In the genomic region with DNA sequence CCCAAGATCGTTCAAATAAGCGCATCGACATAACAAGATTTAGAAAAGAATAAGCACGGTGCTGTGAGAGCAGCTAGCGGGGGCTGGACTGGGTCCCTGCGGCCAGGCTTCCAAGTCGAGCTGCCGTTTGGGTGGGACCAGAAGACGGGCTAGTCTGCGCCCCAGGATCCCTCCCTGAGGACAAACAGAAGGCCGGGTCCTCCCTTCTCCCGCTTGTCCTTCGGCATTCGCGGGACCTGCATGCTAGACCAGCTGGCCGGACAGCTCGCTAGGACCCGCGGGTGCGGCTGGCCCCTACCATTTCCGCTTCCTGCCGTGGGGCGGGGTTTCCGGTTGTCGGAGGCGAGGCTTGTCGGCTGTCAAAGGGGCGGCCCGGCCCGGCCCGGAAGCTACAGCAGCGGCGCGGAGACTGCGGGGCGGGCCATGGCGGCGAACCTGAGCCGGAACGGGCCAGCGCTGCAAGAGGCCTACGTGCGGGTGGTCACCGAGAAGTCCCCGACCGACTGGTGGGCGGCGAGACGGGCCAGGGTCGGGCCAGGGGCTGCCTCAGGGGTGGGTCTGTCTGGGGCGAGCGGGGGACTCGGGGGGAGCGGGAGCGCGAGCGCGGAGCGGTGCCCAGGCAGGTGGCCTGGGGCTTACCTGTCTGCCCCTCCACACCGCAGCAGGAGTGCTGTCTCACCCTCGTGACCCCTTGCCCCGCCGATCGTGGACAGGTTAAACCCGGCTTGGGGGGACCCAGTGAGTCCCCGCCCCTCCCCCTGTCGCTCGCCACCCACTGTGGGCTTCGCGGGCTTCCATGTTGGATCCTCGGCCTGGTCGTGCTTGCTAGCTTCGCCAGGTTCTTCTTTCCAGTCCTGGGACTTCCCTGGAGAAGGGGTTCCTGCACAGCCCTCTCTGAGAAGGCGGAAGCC, we compare ENCODE assay signal across 8 cellular contexts. TPM values are rescaled to one million over a fixed set of nuclear protein-coding genes. Genes with fewer than 3 reads are reported as not detected.
A peak's percentile ranks its signal among the peaks of the same experiment; 100 is the strongest.
DNase-seq lines count a peak whose midpoint lies in the region; ATAC-seq and TF ChIP-seq lines count a peak whose summit lies in the region.

A gene (plus strand): TSS at position 388 of the 911 bp plus-strand sequence. CDS start 36 bp downstream, at position 424.

- H3K56ac ChIP-seq in IMR-90 (ENCODE audit: extremely low read depth, insufficient read depth, low read length) = peak within 1 kb of the TSS; percentile 91

- H4K91ac ChIP-seq in IMR-90 (ENCODE audit: insufficient read depth, low read depth, low read length) = peak within 1 kb of the TSS; percentile 81

- DNase-seq in DMS114 treated with DMSO at 0.1 percent for 48 hours (lab: John Stamatoyannopoulos, UW; ENCODE audit: unreplicated experiment) = peak; percentile 92
- DNase-seq in IMR-90 = peak; percentile 78
- peak; percentile 64 for DNase-seq in Panc1 (ENCODE audit: low read depth, low spot score)
- DNase-seq in activated T-helper 1 cell treated with Interleukin-2 at 50 U/mL for 16 hours (ENCODE audit: low read depth) = peak; percentile 89
- DNase-seq in esophagus squamous epithelium (lab: John Stamatoyannopoulos, UW) = peak; percentile 74
- DNase-seq in naive B cell = peak; percentile 90
- DNase-seq in stimulated activated effector memory CD8-positive, alpha-beta T cell treated with anti-CD3 and anti-CD28 coated beads, Interleukin-12 subunit alpha, Interleukin-12 subunit beta, amount 100 ng/mL, for 72 hours (ENCODE audit: low spot score in 2 of 2) = peak; percentile 87 to 96

- H2AFZ ChIP-seq in IMR-90 (replicated peaks; ENCODE audit: low read length, poor library complexity) = peak within 1 kb of the TSS; percentile 98

- peaks cover 24 to 51% of the 10 kb centered on the region in 2 experiments for H3K79me1 ChIP-seq in IMR-90 (ENCODE audit: low read depth in 1 of 2, low read length in 2 of 2)

- peak within 1 kb of the TSS; percentile 79 for H3K4me3 ChIP-seq in IMR-90 (ENCODE audit: insufficient read depth, low read depth, low read length)
- peak within 1 kb of the TSS; percentile 89 to 99 for H3K4me3 ChIP-seq in Panc1 (ENCODE audit: low read depth in 2 of 2, low read length in 2 of 2)
- H3K4me3 ChIP-seq in esophagus squamous epithelium = peak within 1 kb of the TSS; percentile 78 to 94 (median 85)

- WGBS in IMR-90 (ENCODE audit: extremely low coverage in 2 of 2, insufficient read length in 1 of 2), 2 experiments = 0% methylated on average over 38 of the region's 74 CpGs; no CpG with 5 or more reads in 1 of the 2 experiments
- WGBS in esophagus squamous epithelium, 2 donors = 0 to 1% methylated on average over 10 to 13 of the region's 74 CpGs

- POLR2A ChIA-PET in IMR-90 (lab: Charles Lee; ENCODE audit: unreplicated experiment) = no interaction called here
- POLR2A ChIA-PET in Panc1 (lab: Charles Lee) = interaction anchor here (0.6 kb wide), 1 partner anchor 1168 kb away, joined by 3 read pairs; no protein-coding TSS in a partner anchor

- H3K4me2 ChIP-seq in IMR-90 (ENCODE audit: low read depth, low read length) = peak within 1 kb of the TSS; percentile 96

- H2AK5ac ChIP-seq in IMR-90 (ENCODE audit: low read depth, low read length) = peak within 1 kb of the TSS; percentile 90

- H3K4ac ChIP-seq in IMR-90 (ENCODE audit: low read depth, low read length) = peak within 1 kb of the TSS; percentile 95

- peak; percentile 55 for ATAC-seq in GM21526 (IDR thresholded peaks at IDR 0.05; ENCODE audit: low FRiP score, unreplicated experiment)
- ATAC-seq in IMR-90 (ENCODE audit: low read depth) = peak; percentile 92
- ATAC-seq in Panc1 = peak; percentile 97
- peak; percentile 46 to 50 for ATAC-seq in naive B cell (ENCODE audit: low read depth in 2 of 2)
- peak; percentile 81 for ATAC-seq in stimulated activated effector memory CD8-positive, alpha-beta T cell treated with anti-CD3 and anti-CD28 coated beads, Interleukin-12 subunit alpha, Interleukin-12 subunit beta, amount 100 ng/mL, for 72 hours

- peak within 1 kb of the TSS; percentile 88 for H3K23ac ChIP-seq in IMR-90 (ENCODE audit: low read depth, low read length)

- H4K20me1 ChIP-seq in IMR-90 (ENCODE audit: insufficient read depth, low read length) = peaks cover 32% of the 10 kb centered on the region

- H2BK20ac ChIP-seq in IMR-90 (ENCODE audit: low read depth, low read length) = peak within 1 kb of the TSS; percentile 11; the same call in 1 of the 2 replicates

- dilution Hi-C loops in IMR-90 (cut with HindIII; ENCODE audit: low sequenced_read_pairs, unreplicated experiment) = no loop called here

- peak within 1 kb of the TSS; percentile 96 for H3K14ac ChIP-seq in IMR-90 (replicated peaks; ENCODE audit: low read depth, low read length)

- peaks cover 20% of the 10 kb centered on the region for H3K9me1 ChIP-seq in IMR-90 (ENCODE audit: insufficient read depth, low read length)

- peak within 1 kb of the TSS; percentile 98 for H3K9ac ChIP-seq in IMR-90 (ENCODE audit: low read depth, low read length)

- peak within 1 kb of the TSS; percentile 92 for H4K5ac ChIP-seq in IMR-90 (ENCODE audit: low read depth, low read length)

- no peak; the same call in 1 of the 2 replicates for TF ChIP-seq POLR2A in IMR-90 (IDR thresholded peaks at IDR 0.05; ENCODE audit: low read depth, low read length)
- peak in 3 of 4 donors; percentile 75 to 90 (median 87) for TF ChIP-seq POLR2A in esophagus squamous epithelium (IDR thresholded peaks at IDR 0.05)

- no peaks in the 10 kb centered on the region for H3K9me3 Mint-ChIP-seq in naive B cell
- no peaks in the 10 kb centered on the region for H3K9me3 Mint-ChIP-seq in stimulated activated effector memory CD8-positive, alpha-beta T cell treated with anti-CD3 and anti-CD28 coated beads, Interleukin-12 subunit alpha, Interleukin-12 subunit beta, amount 100 ng/mL, for 72 hours

- H3K27me3 ChIP-seq in IMR-90 (ENCODE audit: control insufficient read depth, insufficient read depth, low read length) = no peaks in the 10 kb centered on the region
- H3K27me3 ChIP-seq in Panc1 (ENCODE audit: control insufficient read depth, insufficient read depth, low read length) = no peaks in the 10 kb centered on the region
- no peaks in the 10 kb centered on the region for H3K27me3 ChIP-seq in esophagus squamous epithelium

- H2BK5ac ChIP-seq in IMR-90 (ENCODE audit: low read depth, low read length, poor library complexity, severe bottlenecking) = peak within 1 kb of the TSS; percentile 88

- peaks cover 9% of the 10 kb centered on the region in 2 donors for H3K36me3 Mint-ChIP-seq in naive B cell
- H3K36me3 Mint-ChIP-seq in stimulated activated effector memory CD8-positive, alpha-beta T cell treated with anti-CD3 and anti-CD28 coated beads, Interleukin-12 subunit alpha, Interleukin-12 subunit beta, amount 100 ng/mL, for 72 hours = peaks cover 44% of the 10 kb centered on the region

- no peaks in the 10 kb centered on the region for H3K9me3 ChIP-seq in IMR-90 (ENCODE audit: control insufficient read depth, insufficient read depth, low read length)
- H3K9me3 ChIP-seq in Panc1 (ENCODE audit: control insufficient read depth, insufficient read depth, low read depth, low read length) = no peaks in the 10 kb centered on the region
- H3K9me3 ChIP-seq in esophagus squamous epithelium = no peaks in the 10 kb centered on the region

- no peaks in the 10 kb centered on the region for H3K27me3 Mint-ChIP-seq in naive B cell

- no peak for TF ChIP-seq CTCF in IMR-90 (conservative IDR thresholded peaks at IDR 0.05; ENCODE audit: low read depth, low read length)
- no peak for TF ChIP-seq CTCF in Panc1 (IDR thresholded peaks at IDR 0.05)
- no peak for TF ChIP-seq CTCF in esophagus squamous epithelium (IDR thresholded peaks at IDR 0.05)

- intact Hi-C loops in IMR-90 (cut with micrococcal nuclease) (no loop called here), Panc1 (cut with micrococcal nuclease; ENCODE audit: unreplicated experiment) (no loop called here), esophagus squamous epithelium (cut with DNase I) (no loop called here)

- peak within 1 kb of the TSS; percentile 47; the same call in 1 of the 2 replicates for H3K18ac ChIP-seq in IMR-90 (ENCODE audit: low read depth, low read length)

- no peak for TF ChIP-seq RAD21 in IMR-90 (IDR thresholded peaks at IDR 0.05; ENCODE audit: low read length)

- H3K36me3 ChIP-seq in IMR-90 (ENCODE audit: control insufficient read depth, insufficient read depth, low read length) (peaks cover 10% of the 10 kb centered on the region), Panc1 (ENCODE audit: control insufficient read depth, insufficient read depth, low read length) (no peaks in the 10 kb centered on the region; the same call in 1 of the 2 replicates), esophagus squamous epithelium (peaks cover 0 to 20% (median 0%) of the 10 kb centered on the region in 3 donors)

- peak within 1 kb of the TSS; percentile 45; the same call in 1 of the 2 replicates for H2BK120ac ChIP-seq in IMR-90 (ENCODE audit: low read depth, low read length)

- H4K8ac ChIP-seq in IMR-90 (ENCODE audit: low read depth in 2 of 2, low read length in 2 of 2) = peak within 1 kb of the TSS; percentile 98

- H3K4me1 ChIP-seq in IMR-90 (ENCODE audit: control insufficient read depth, insufficient read depth, low read length) (peaks cover 8% of the 10 kb centered on the region), Panc1 (ENCODE audit: control insufficient read depth, insufficient read depth, low read length) (peaks cover 6% of the 10 kb centered on the region; the same call in 1 of the 2 replicates), esophagus squamous epithelium (peaks cover 25 to 70% (median 38%) of the 10 kb centered on the region in 3 donors)

- H3K27ac Mint-ChIP-seq in naive B cell = peak within 1 kb of the TSS; percentile 98 to 100 (median 99)
- H3K27ac Mint-ChIP-seq in stimulated activated effector memory CD8-positive, alpha-beta T cell treated with anti-CD3 and anti-CD28 coated beads, Interleukin-12 subunit alpha, Interleukin-12 subunit beta, amount 100 ng/mL, for 72 hours = peak within 1 kb of the TSS; percentile 89

- in situ Hi-C loops in IMR-90 (cut with MboI; ENCODE audit: low sequenced_read_pairs) = no loop called here
- in situ Hi-C loops in Panc1 (cut with HindIII; ENCODE audit: low pct_unique_long_range_greater_than_20kb, low sequenced_read_pairs) = no loop called here

- peaks cover 42 to 61% (median 60%) of the 10 kb centered on the region in 3 donors for H3K4me1 Mint-ChIP-seq in naive B cell
- peaks cover 49% of the 10 kb centered on the region for H3K4me1 Mint-ChIP-seq in stimulated activated effector memory CD8-positive, alpha-beta T cell treated with anti-CD3 and anti-CD28 coated beads, Interleukin-12 subunit alpha, Interleukin-12 subunit beta, amount 100 ng/mL, for 72 hours

- peak within 1 kb of the TSS; percentile 92 to 97 (median 94) for H3K4me3 Mint-ChIP-seq in naive B cell
- H3K4me3 Mint-ChIP-seq in stimulated activated effector memory CD8-positive, alpha-beta T cell treated with anti-CD3 and anti-CD28 coated beads, Interleukin-12 subunit alpha, Interleukin-12 subunit beta, amount 100 ng/mL, for 72 hours = peak within 1 kb of the TSS; percentile 80

- H3K27ac ChIP-seq in IMR-90 (ENCODE audit: insufficient read depth, low read length) (peak within 1 kb of the TSS; percentile 95), Panc1 (ENCODE audit: low read length) (peak within 1 kb of the TSS; percentile 92), esophagus squamous epithelium (peak within 1 kb of the TSS; percentile 96 to 99 (median 98))

- BruUV-seq in IMR-90 (replicated peaks; lab: Mats Ljungman, UMichigan) (no TSS peak), Panc1 (replicated peaks; lab: Mats Ljungman, UMichigan) (no TSS peak)

- H2BK15ac ChIP-seq in IMR-90 (ENCODE audit: low read depth, low read length) = no peak within 1 kb of the TSS; the same call in 2 of the 3 replicates

- CTCF ChIA-PET in IMR-90 (lab: Yijun Ruan, JAX) (interaction anchor here (0.6 kb wide), 1 partner anchor 97 kb away, joined by 4 read pairs; no protein-coding TSS in a partner anchor), Panc1 (lab: Charles Lee) (interaction anchor here (0.7 kb wide), 3 partner anchors 26 to 970 kb away, joined by 3 to 4 read pairs (median 3); no protein-coding TSS in a partner anchor)

- peak within 1 kb of the TSS; percentile 98 for H2AK9ac ChIP-seq in IMR-90 (replicated peaks; ENCODE audit: low read depth, low read length, poor library complexity)

RNA-seq across cellular contexts. Expression of the gene that starts here (rescaled TPM):
- total RNA-seq in IMR-90 (2012; rRNA removed) (166 and 179 TPM in 2 replicates), Panc1 (2021; ENCODE audit: unreplicated experiment) (111 TPM), esophagus squamous epithelium (100 to 1,000 TPM; 185 to 337 (median 225) TPM)
- polyA plus RNA-seq in IMR-90 (2012; rRNA removed) (137 and 157 TPM in 2 replicates), naive B cell (ENCODE audit: low read depth in 6 of 6) (100 to 1,000 TPM; 226 to 512 (median 348) TPM)
- 104 and 186 TPM in 2 replicates for polyA plus RNA-seq in IMR-90 (2012; cell fraction: cytosol; rRNA removed)
- 113 and 184 TPM in 2 replicates for polyA plus RNA-seq in IMR-90 (2012; cell fraction: nucleus; rRNA removed; ENCODE audit: low replicate concordance)
- 215 TPM for polyA plus RNA-seq in Panc1 (2012; ENCODE audit: insufficient read length)

Comparison
In these comparisons a context has a peak if more than half of its experiments do, and no peak if none do; other contexts are left out.
1. Peak in every context shown above with its lines: DNase-seq, ATAC-seq, H3K4me3 ChIP-seq and H3K27ac ChIP-seq.